12 cellular contexts compared by ENCODE assay signal in genomic region chr4:127832585-127832984, GRCh38. TPM values are rescaled to one million over a fixed set of nuclear protein-coding genes. Genes with fewer than 3 reads are reported as not detected.
DNase-seq lines count a peak whose midpoint lies in the region; ATAC-seq and TF ChIP-seq lines count a peak whose summit lies in the region.
"Had no signal": no experiment of that assay in that cellular context is flagged by ENCODE, and none has a peak within 500 bp of the region (broad histone marks: within the 10 kb centered on the region; RNA-seq: fewer than 3 reads in every experiment).

No MANE protein-coding gene starts in this region.

- intact Hi-C loops in naive thymus-derived CD4-positive, alpha-beta T cell (cut with micrococcal nuclease): no loop called here

- no peaks in the 10 kb centered on the region for H3K36me3 ChIP-seq in naive thymus-derived CD4-positive, alpha-beta T cell (ENCODE audit: control insufficient read depth in 2 of 3, insufficient read depth in 3 of 3, low read length in 3 of 3)
- H3K36me3 ChIP-seq in brain microvascular endothelial cell (replicated peaks): no peaks in the 10 kb centered on the region

- H3K4me3 Mint-ChIP-seq in naive thymus-derived CD4-positive, alpha-beta T cell: no peak overlapping the region
- H3K4me3 Mint-ChIP-seq in HFFc6: no peak overlapping the region
- H3K4me3 Mint-ChIP-seq: activated T-cell treated with anti-CD3 and anti-CD28 coated beads, Interleukin-2, amount 50 U/mL, for 72 hours; stimulated activated naive CD8-positive, alpha-beta T cell treated with anti-CD3 and anti-CD28 coated beads, Interleukin-15, amount 100 ng/mL, for 72 hours had no signal

- CTCF ChIA-PET in naive thymus-derived CD4-positive, alpha-beta T cell (lab: Charles Lee): no interaction called here

- H3K4me1 ChIP-seq in naive thymus-derived CD4-positive, alpha-beta T cell (ENCODE audit: control insufficient read depth in 2 of 2, insufficient read depth in 2 of 2, low read length in 2 of 2): no peaks in the 10 kb centered on the region

- no peaks in the 10 kb centered on the region for H3K9me3 ChIP-seq in naive thymus-derived CD4-positive, alpha-beta T cell (ENCODE audit: control insufficient read depth in 2 of 3, low read length in 3 of 3)

- no peaks in the 10 kb centered on the region for H3K27me3 ChIP-seq in naive thymus-derived CD4-positive, alpha-beta T cell (ENCODE audit: control insufficient read depth in 2 of 2, insufficient read depth in 2 of 2, low read length in 2 of 2)
- H3K27me3 ChIP-seq in brain microvascular endothelial cell (replicated peaks): no peaks in the 10 kb centered on the region

- TF ChIP-seq CTCF in HFFc6 (IDR thresholded peaks at IDR 0.05) (no peak), brain microvascular endothelial cell (IDR thresholded peaks at IDR 0.05; ENCODE audit: low read depth, low read length, missing control alignments) (no peak)

- no peak overlapping the region for H3K27ac Mint-ChIP-seq in naive thymus-derived CD4-positive, alpha-beta T cell
- H3K27ac Mint-ChIP-seq in HFFc6: no peak overlapping the region
- H3K27ac Mint-ChIP-seq: activated T-cell treated with anti-CD3 and anti-CD28 coated beads, Interleukin-2, amount 50 U/mL, for 72 hours; stimulated activated naive CD8-positive, alpha-beta T cell treated with anti-CD3 and anti-CD28 coated beads, Interleukin-15, amount 100 ng/mL, for 72 hours had no signal

- POLR2A ChIA-PET in naive thymus-derived CD4-positive, alpha-beta T cell (lab: Charles Lee): no interaction called here

- H3K27ac ChIP-seq in naive thymus-derived CD4-positive, alpha-beta T cell (ENCODE audit: low read depth, low read length): no peak overlapping the region
- H3K27ac ChIP-seq in brain microvascular endothelial cell: no peak overlapping the region
- H3K27ac ChIP-seq: skin epidermis had no signal

- H3K27me3 Mint-ChIP-seq in naive thymus-derived CD4-positive, alpha-beta T cell: peaks cover 0 to 12% (median 0%) of the 10 kb centered on the region in 5 donors
- no peaks in the 10 kb centered on the region for H3K27me3 Mint-ChIP-seq in HFFc6 (ENCODE audit: insufficient read depth)
- H3K27me3 Mint-ChIP-seq: stimulated activated naive CD8-positive, alpha-beta T cell treated with anti-CD3 and anti-CD28 coated beads, Interleukin-15, amount 100 ng/mL, for 72 hours had no signal

- no peaks in the 10 kb centered on the region for H3K36me3 Mint-ChIP-seq in naive thymus-derived CD4-positive, alpha-beta T cell
- peaks cover 6% of the 10 kb centered on the region; the same call in 1 of the 2 replicates for H3K36me3 Mint-ChIP-seq in HFFc6 (ENCODE audit: low read depth)

- H3K4me1 Mint-ChIP-seq in naive thymus-derived CD4-positive, alpha-beta T cell: no peaks in the 10 kb centered on the region
- H3K4me1 Mint-ChIP-seq in HFFc6 (ENCODE audit: low read depth): peaks cover 6% of the 10 kb centered on the region; the same call in 1 of the 2 replicates
- H3K4me1 Mint-ChIP-seq: stimulated activated naive CD8-positive, alpha-beta T cell treated with anti-CD3 and anti-CD28 coated beads, Interleukin-15, amount 100 ng/mL, for 72 hours had no signal

- H3K4me3 ChIP-seq in naive thymus-derived CD4-positive, alpha-beta T cell (ENCODE audit: low read length): no peak overlapping the region
- no peak overlapping the region for H3K4me3 ChIP-seq in brain microvascular endothelial cell (ENCODE audit: low read depth, low read length)
- H3K4me3 ChIP-seq: skin epidermis had no signal

- H3K9me3 Mint-ChIP-seq in naive thymus-derived CD4-positive, alpha-beta T cell: peaks cover 0 to 2% (median 0%) of the 10 kb centered on the region in 11 donors
- no peaks in the 10 kb centered on the region for H3K9me3 Mint-ChIP-seq in HFFc6
- H3K9me3 Mint-ChIP-seq: activated T-cell treated with anti-CD3 and anti-CD28 coated beads, Interleukin-2, amount 50 U/mL, for 72 hours; stimulated activated naive CD8-positive, alpha-beta T cell treated with anti-CD3 and anti-CD28 coated beads, Interleukin-15, amount 100 ng/mL, for 72 hours had no signal

- DNase-seq in naive thymus-derived CD4-positive, alpha-beta T cell: no peak
- DNase-seq in HFFc6 (no peak), NCI-H2171 treated with DMSO at 0.1 percent for 48 hours (lab: John Stamatoyannopoulos, UW) (no peak), NCI-H1092 treated with DMSO at 0.1 percent for 48 hours (lab: John Stamatoyannopoulos, UW) (no peak), brain microvascular endothelial cell (no peak)
- DNase-seq: activated T-cell treated with anti-CD3 and anti-CD28 coated beads, Interleukin-2, amount 50 U/mL, for 72 hours; cerebellar nuclear complex; stimulated activated naive CD8-positive, alpha-beta T cell treated with anti-CD3 and anti-CD28 coated beads, Interleukin-15, amount 100 ng/mL, for 72 hours had no signal

- ATAC-seq in GM19043 (IDR thresholded peaks at IDR 0.05; ENCODE audit: low read depth, unreplicated experiment) (peak; percentile 73), HG02798 (IDR thresholded peaks at IDR 0.05; ENCODE audit: poor library complexity, unreplicated experiment) (peak; percentile 64), HG03565 (IDR thresholded peaks at IDR 0.05; ENCODE audit: unreplicated experiment) (peak; percentile 65)
- peak; percentile 40 for ATAC-seq in naive thymus-derived CD4-positive, alpha-beta T cell
- ATAC-seq: activated T-cell treated with anti-CD3 and anti-CD28 coated beads, Interleukin-2, amount 50 U/mL, for 72 hours; stimulated activated naive CD8-positive, alpha-beta T cell treated with anti-CD3 and anti-CD28 coated beads, Interleukin-15, amount 100 ng/mL, for 72 hours had no signal

- in situ Hi-C loops in brain microvascular endothelial cell (cut with HindIII; ENCODE audit: low pct_ligation_motif_present, low sequenced_read_pairs): no loop called here

RNA-seq across cellular contexts. Expression of gene PLK4, which starts 48.1 kb away (rescaled TPM):
- 10 to 100 TPM in 1 of 5 experiments, 1 to 10 TPM in 4; 3.4 to 34.7 (median 3.9) TPM for total RNA-seq in naive thymus-derived CD4-positive, alpha-beta T cell
- 1 to 10 TPM; 1.3 to 1.9 TPM for polyA plus RNA-seq in naive thymus-derived CD4-positive, alpha-beta T cell
- total RNA-seq in HFFc6 (2021; fragmentation: NEBNext Ultra II Directional; extraction: Animal tissue kit (Norgen Biotek cat#: 25700)): 10 to 100 TPM in 5 of 6 experiments, 1 to 10 TPM in 1; 5.8 to 17.8 (median 14.7) TPM

RNA-seq across cellular contexts. Expression of gene HSPA4L, which starts 50.5 kb away (rescaled TPM):
- total RNA-seq in naive thymus-derived CD4-positive, alpha-beta T cell: 1 to 10 TPM in 1 of 5 experiments, not detected in 4; 1.1 TPM
- polyA plus RNA-seq in naive thymus-derived CD4-positive, alpha-beta T cell: not detected
- total RNA-seq in HFFc6 (2021; fragmentation: NEBNext Ultra II Directional; extraction: Animal tissue kit (Norgen Biotek cat#: 25700)): 1 to 10 TPM; 5.9 to 7.9 (median 7.5) TPM
